ENCODE assay signal across 8 cellular contexts in the genomic region with DNA sequence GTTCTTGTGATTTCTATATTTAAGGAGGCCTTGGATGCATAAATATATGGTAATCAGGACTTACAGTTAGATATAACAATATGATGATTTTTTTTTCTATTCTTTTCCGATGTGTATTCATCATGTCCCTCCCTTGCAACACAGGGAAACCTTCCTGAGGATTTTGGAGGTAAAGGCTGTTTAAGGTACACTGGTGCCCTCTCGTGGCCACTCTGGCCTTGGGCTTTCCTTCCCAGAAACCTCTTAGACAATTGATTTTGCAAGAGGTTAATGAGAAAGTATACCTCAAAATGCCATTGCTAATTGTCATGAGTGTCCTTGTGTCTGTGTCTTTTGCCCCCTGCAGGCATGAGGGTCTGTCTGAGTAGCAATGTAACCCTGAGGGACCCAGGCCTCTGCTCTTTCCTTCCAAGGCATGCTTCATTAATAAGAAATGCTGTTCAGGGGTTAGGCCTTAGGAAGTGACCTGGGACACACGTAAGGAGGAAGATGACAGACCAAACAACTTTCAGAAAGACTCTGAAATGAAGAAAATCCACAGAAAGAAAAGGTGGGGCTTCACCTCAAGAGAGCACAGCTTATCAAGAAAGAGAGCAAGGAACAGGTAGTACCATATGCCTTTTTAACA.
DNase-seq lines count a peak whose midpoint lies in the region; ATAC-seq and TF ChIP-seq lines count a peak whose summit lies in the region.

No MANE protein-coding gene starts in this region.

- H3K27me3 ChIP-seq in right atrium auricular region: no peaks in the 10 kb centered on the region

- intact Hi-C loops in sciatic nerve (cut with DNase I): no loop called here

- H3K9me3 ChIP-seq in right atrium auricular region: no peaks in the 10 kb centered on the region

- H3K4me3 ChIP-seq in right atrium auricular region: no peak overlapping the region

- peak; percentile 71 for DNase-seq in GM03348 (ENCODE audit: low spot score)
- peak; percentile 78 for DNase-seq in OCI-M1 (lab: John Stamatoyannopoulos, UW)
- peak; percentile 72 for DNase-seq in amniotic stem cell (lab: John Stamatoyannopoulos, UW)
- no peak for DNase-seq in right atrium auricular region (ENCODE audit: low spot score)
- peak; percentile 81 for DNase-seq in sciatic nerve (ENCODE audit: low spot score)

- peak; percentile 93 for TF ChIP-seq CTCF in LNCAP (IDR thresholded peaks at IDR 0.05)
- peak; percentile 71 to 86 for TF ChIP-seq CTCF in right atrium auricular region (IDR thresholded peaks at IDR 0.05)

- H3K36me3 ChIP-seq in right atrium auricular region: no peaks in the 10 kb centered on the region

- H3K4me1 ChIP-seq in right atrium auricular region: no peaks in the 10 kb centered on the region

- no peak overlapping the region for H3K27ac ChIP-seq in right atrium auricular region

- ATAC-seq in sciatic nerve: no peak
- ATAC-seq in HG03520 (IDR thresholded peaks at IDR 0.05; ENCODE audit: unreplicated experiment): no peak
- no peak for ATAC-seq in GM21526 (IDR thresholded peaks at IDR 0.05; ENCODE audit: low FRiP score, unreplicated experiment)
